In genomic region chr12:89225808-89226368, GRCh38 we compare ENCODE assay signal across 8 cellular contexts.
A peak's percentile ranks its signal among the peaks of the same experiment; 100 is the strongest.
DNase-seq lines count a peak whose midpoint lies in the region; ATAC-seq and TF ChIP-seq lines count a peak whose summit lies in the region.

No MANE protein-coding gene starts in this region.

- H3K79me2 ChIP-seq in mesendoderm (ENCODE audit: control insufficient read depth, insufficient read depth, low read length) (no peaks in the 10 kb centered on the region), MM.1S (ENCODE audit: low read length) (no peaks in the 10 kb centered on the region)

- peaks cover 9% of the 10 kb centered on the region for H3K4me1 ChIP-seq in body of pancreas
- H3K4me1 ChIP-seq in mesendoderm (ENCODE audit: control insufficient read depth, low read depth, low read length) = peaks cover 2% of the 10 kb centered on the region
- peaks cover 7% of the 10 kb centered on the region for H3K4me1 ChIP-seq in effector memory CD4-positive, alpha-beta T cell (ENCODE audit: control insufficient read depth, insufficient read depth, low read length, poor library complexity, severe bottlenecking)
- H3K4me1 ChIP-seq in MM.1S (ENCODE audit: low read length) = peaks cover 11% of the 10 kb centered on the region; the same call in 1 of the 2 replicates

- H2BK120ac ChIP-seq in mesendoderm (ENCODE audit: low read depth, low read length) = peak overlapping the region; percentile 56

- H3K4ac ChIP-seq in mesendoderm (ENCODE audit: low read depth, low read length) = no peak overlapping the region

- H4K20me1 ChIP-seq in MM.1S (ENCODE audit: insufficient read depth, low read length) = no peaks in the 10 kb centered on the region

- H4K8ac ChIP-seq in mesendoderm (ENCODE audit: low read depth, low read length) = no peak overlapping the region

- no peak overlapping the region for H2AFZ ChIP-seq in MM.1S (ENCODE audit: low read length)

- no peaks in the 10 kb centered on the region for H3K36me3 ChIP-seq in body of pancreas (replicated peaks in 1 of 2; ENCODE audit: insufficient read depth in 1 of 2, low read depth in 2 of 2)
- H3K36me3 ChIP-seq in mesendoderm (ENCODE audit: control insufficient read depth, insufficient read depth, low read length) = no peaks in the 10 kb centered on the region
- H3K36me3 ChIP-seq in effector memory CD4-positive, alpha-beta T cell (ENCODE audit: control insufficient read depth, insufficient read depth, low read length) = no peaks in the 10 kb centered on the region
- no peaks in the 10 kb centered on the region for H3K36me3 ChIP-seq in MM.1S (replicated peaks; ENCODE audit: insufficient read depth, low read length)

- H2BK5ac ChIP-seq in mesendoderm (ENCODE audit: low read length) = peak overlapping the region; percentile 25

- WGBS in body of pancreas, 2 donors = 55 to 57% methylated on average over 3 of the region's 3 CpGs
- no CpG with 5 or more reads among the region's 3 CpGs for WGBS in mesendoderm (ENCODE audit: extremely low coverage, insufficient coverage, low lambda C conversion rate)

- H3K4me2 ChIP-seq in mesendoderm (ENCODE audit: low read length) (no peak overlapping the region), MM.1S (ENCODE audit: low read depth, low read length) (no peak overlapping the region)

- intact Hi-C loops in body of pancreas (cut with DNase I) = no loop called here

- DNase-seq in AG20443 (ENCODE audit: low spot score) = peak; percentile 80
- peak; percentile 26 for DNase-seq in NCI-H146 (lab: John Stamatoyannopoulos, UW)
- DNase-seq in body of pancreas = peak; percentile 18 to 68 (median 54)
- peak; percentile 94 for DNase-seq in mesendoderm
- no peak for DNase-seq in effector memory CD4-positive, alpha-beta T cell
- no peak for DNase-seq in NCI-H1930 (lab: John Stamatoyannopoulos, UW)
- no peak for DNase-seq in MM.1S

- H3K9ac ChIP-seq in mesendoderm (ENCODE audit: low read length) (no peak overlapping the region), MM.1S (ENCODE audit: low read length) (no peak overlapping the region)

- H3K56ac ChIP-seq in mesendoderm (ENCODE audit: low read length) = peak overlapping the region; percentile 68

- no peak overlapping the region for H3K23ac ChIP-seq in mesendoderm (ENCODE audit: low read length)

- H3K4me3 ChIP-seq in body of pancreas (no peak overlapping the region), mesendoderm (ENCODE audit: low read length) (no peak overlapping the region), MM.1S (ENCODE audit: low read length) (no peak overlapping the region)
- H3K4me3 ChIP-seq in effector memory CD4-positive, alpha-beta T cell (ENCODE audit: insufficient read depth, low read depth, low read length, poor library complexity, severe bottlenecking) = no peak overlapping the region

- TF ChIP-seq CTCF in body of pancreas (IDR thresholded peaks at IDR 0.05) (no peak), MM.1S (IDR thresholded peaks at IDR 0.05; ENCODE audit: low read length) (no peak)

- peak; percentile 64 for ATAC-seq in GM21390 (IDR thresholded peaks at IDR 0.05; ENCODE audit: unreplicated experiment)
- peak; percentile 94 for ATAC-seq in body of pancreas

- no peak overlapping the region for H2BK15ac ChIP-seq in mesendoderm (replicated peaks; ENCODE audit: low read depth)

- no peak overlapping the region for H4K5ac ChIP-seq in mesendoderm (ENCODE audit: low read length)

- H3K27me3 ChIP-seq in body of pancreas (no peaks in the 10 kb centered on the region), mesendoderm (ENCODE audit: insufficient read depth, low read length, poor library complexity) (no peaks in the 10 kb centered on the region), MM.1S (replicated peaks; ENCODE audit: insufficient read depth, low read length) (no peaks in the 10 kb centered on the region)
- H3K27me3 ChIP-seq in effector memory CD4-positive, alpha-beta T cell (replicated peaks; ENCODE audit: control insufficient read depth, insufficient read depth, low read length, poor library complexity, severe bottlenecking) = no peaks in the 10 kb centered on the region

- H3K27ac ChIP-seq in body of pancreas = peak overlapping the region in 2 of 4 donors; percentile 25 to 39
- H3K27ac ChIP-seq in mesendoderm (ENCODE audit: low read depth, low read length) = peak overlapping the region; percentile 2
- no peak overlapping the region for H3K27ac ChIP-seq in effector memory CD4-positive, alpha-beta T cell (ENCODE audit: insufficient read depth, low read length, poor library complexity, severe bottlenecking)
- no peak overlapping the region for H3K27ac ChIP-seq in MM.1S (ENCODE audit: low read length)

- no peaks in the 10 kb centered on the region for H3F3A ChIP-seq in MM.1S (ENCODE audit: insufficient read depth, low read length)

- H3K79me1 ChIP-seq in mesendoderm (ENCODE audit: low read length) = no peaks in the 10 kb centered on the region

- TF ChIP-seq POLR2A in body of pancreas (IDR thresholded peaks at IDR 0.05) = no peak

- no peak overlapping the region for H2AK5ac ChIP-seq in mesendoderm (ENCODE audit: low read length)

- H3K18ac ChIP-seq in mesendoderm (ENCODE audit: low read length) = peak overlapping the region; percentile 44

- H3K9me3 ChIP-seq in body of pancreas = no peaks in the 10 kb centered on the region
- no peaks in the 10 kb centered on the region for H3K9me3 ChIP-seq in effector memory CD4-positive, alpha-beta T cell (ENCODE audit: control insufficient read depth, low read length)
- no peaks in the 10 kb centered on the region for H3K9me3 ChIP-seq in MM.1S (replicated peaks; ENCODE audit: insufficient read depth, low read length)

- no peaks in the 10 kb centered on the region for H3K9me2 ChIP-seq in MM.1S (replicated peaks; ENCODE audit: insufficient read depth, low read length)

Comparison
In these comparisons a context has a peak if more than half of its experiments do, and no peak if none do; other contexts are left out.
1. DNase-seq: peak in AG20443 (single experiment), NCI-H146 (single experiment), body of pancreas (4 of 4) and mesendoderm (single experiment); none in effector memory CD4-positive, alpha-beta T cell (0 of 3), NCI-H1930 (0 of 2) and MM.1S (single experiment).